8 cellular contexts compared by ENCODE assay signal in the genomic region with DNA sequence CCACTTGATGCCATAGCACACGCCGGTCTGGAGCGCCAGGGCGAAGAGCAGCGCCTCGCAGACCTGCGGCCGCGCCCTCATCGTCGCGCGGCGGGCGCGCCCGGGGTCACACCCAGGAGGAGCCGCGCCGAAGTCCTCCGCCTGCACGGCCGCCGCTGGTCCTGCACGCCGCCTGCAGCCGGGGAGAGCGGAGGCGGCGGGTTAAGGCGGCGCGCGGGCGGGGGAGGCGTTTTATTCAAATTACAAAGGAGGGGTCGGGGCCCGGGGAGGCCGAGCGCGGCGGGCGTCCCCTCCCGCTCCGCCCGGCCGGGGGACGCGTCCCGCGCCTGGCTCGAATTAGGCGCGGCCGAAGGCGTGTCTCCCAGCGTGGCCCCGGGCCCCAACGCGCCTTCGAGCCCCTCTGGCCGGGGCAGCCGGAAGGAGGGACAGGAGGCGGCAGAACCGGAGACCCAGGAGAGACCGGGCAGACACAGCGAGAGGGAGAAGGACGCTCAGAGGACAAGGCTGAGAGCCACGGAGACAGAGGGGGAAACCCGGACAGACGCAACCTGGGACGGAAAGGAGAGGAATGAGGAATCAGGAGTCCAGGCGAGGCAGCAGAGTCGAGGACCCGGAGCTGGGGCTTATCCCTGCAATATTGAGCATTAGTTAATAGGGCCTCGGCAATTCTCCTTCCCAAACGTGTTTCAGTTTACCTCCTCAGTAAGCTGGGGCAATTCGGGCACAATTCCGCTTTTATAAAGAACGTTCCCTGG. TPM values are rescaled to one million over a fixed set of nuclear protein-coding genes. Genes with fewer than 3 reads are reported as not detected.
DNase-seq lines count a peak whose midpoint lies in the region; ATAC-seq and TF ChIP-seq lines count a peak whose summit lies in the region.

A gene (minus strand): TSS at position 176 of the 755 bp plus-strand sequence. CDS start 95 bp downstream, at position 81.

- H3K4me3 ChIP-seq in AG04450 (ENCODE audit: low read depth, low read length) (peak within 1 kb of the TSS; percentile 45), OCI-LY3 (ENCODE audit: low read length) (peak within 1 kb of the TSS; percentile 75), astrocyte of the spinal cord (ENCODE audit: low read depth, low read length) (peak within 1 kb of the TSS; percentile 29), spleen (peak within 1 kb of the TSS; percentile 39 to 81 (median 64))

- H3K9me3 ChIP-seq in AG04450 (ENCODE audit: control insufficient read depth, insufficient read depth, low read length): peaks cover 6% of the 10 kb centered on the region
- no peaks in the 10 kb centered on the region for H3K9me3 ChIP-seq in OCI-LY3 (ENCODE audit: insufficient read depth, low read length)
- no peaks in the 10 kb centered on the region for H3K9me3 ChIP-seq in spleen

- no peak for TF ChIP-seq CTCF in AG04450 (IDR thresholded peaks at IDR 0.05; ENCODE audit: low read depth, low read length)
- no peak for TF ChIP-seq CTCF in OCI-LY3 (IDR thresholded peaks at IDR 0.05; ENCODE audit: low read depth, low read length)
- TF ChIP-seq CTCF in astrocyte of the spinal cord (IDR thresholded peaks at IDR 0.05; ENCODE audit: low read depth, low read length): no peak
- peak in 1 of 11 experiments; percentile 27 for TF ChIP-seq CTCF in spleen (IDR thresholded peaks at IDR 0.05 in 8 of 11, conservative IDR thresholded peaks at IDR 0.05 in 3 of 11)

- peaks cover 11% of the 10 kb centered on the region for H3K4me1 ChIP-seq in OCI-LY3 (ENCODE audit: low read length)
- peaks cover 35 to 66% (median 58%) of the 10 kb centered on the region in 6 donors for H3K4me1 ChIP-seq in spleen

- no peak within 1 kb of the TSS for H3K9ac ChIP-seq in OCI-LY3 (ENCODE audit: low read length)

- DNase-seq in AG04450 (ENCODE audit: low read depth, low spot score): no peak
- peak; percentile 12 for DNase-seq in astrocyte of the spinal cord (ENCODE audit: low read depth, low spot score)
- peak; percentile 72 for DNase-seq in iPS-NIHi7 (ENCODE audit: extremely low spot score)
- peak; percentile 81 for DNase-seq in spleen
- no peak for DNase-seq in amniotic stem cell (lab: John Stamatoyannopoulos, UW)

- H3K27ac ChIP-seq in AG04450 (ENCODE audit: low read depth, low read length) (no peak within 1 kb of the TSS), OCI-LY3 (ENCODE audit: low read length) (no peak within 1 kb of the TSS), spleen (peak within 1 kb of the TSS in 1 of 8 donors; percentile 24)

- CTCF ChIA-PET in AG04450 (lab: Charles Lee): interaction anchor here (0.6 to 4.3 kb wide), 23 partner anchors 8 to 648 kb away, joined by 3 to 55 read pairs (median 6); no protein-coding TSS in a partner anchor

- no peak for TF ChIP-seq POLR2A in spleen (IDR thresholded peaks at IDR 0.05)

- H2AFZ ChIP-seq in OCI-LY3 (ENCODE audit: low read depth, low read length): peak within 1 kb of the TSS; percentile 55; the same call in 1 of the 2 replicates

- WGBS in spleen, 5 donors: 0 to 1% (median 1%) methylated on average over 19 to 80 of the region's 80 CpGs

- H4K20me1 ChIP-seq in OCI-LY3 (ENCODE audit: insufficient read depth, low read length): no peaks in the 10 kb centered on the region

- ATAC-seq in GM19351 (IDR thresholded peaks at IDR 0.05; ENCODE audit: unreplicated experiment) (peak; percentile 41), GM18520 (IDR thresholded peaks at IDR 0.05; ENCODE audit: unreplicated experiment) (no peak)

- H3K27me3 ChIP-seq in AG04450 (ENCODE audit: control insufficient read depth, insufficient read depth, low read length) (peaks cover 80% of the 10 kb centered on the region), OCI-LY3 (ENCODE audit: low read depth, low read length) (peaks cover 23% of the 10 kb centered on the region; the same call in 1 of the 2 replicates), spleen (replicated peaks in 1 of 7) (peaks cover 6 to 92% (median 58%) of the 10 kb centered on the region in 7 donors)

- POLR2A ChIA-PET in AG04450 (lab: Yijun Ruan, JAX): no interaction called here

- H3K36me3 ChIP-seq in OCI-LY3 (replicated peaks; ENCODE audit: low read depth, low read length): no peaks in the 10 kb centered on the region
- no peaks in the 10 kb centered on the region for H3K36me3 ChIP-seq in spleen

- H3K4me2 ChIP-seq in OCI-LY3 (ENCODE audit: low read length): peak within 1 kb of the TSS; percentile 89

- intact Hi-C loops in spleen (cut with DNase I; ENCODE audit: low total_unique reads): no loop called here

- in situ Hi-C loops in astrocyte of the spinal cord (cut with HindIII; ENCODE audit: low sequenced_read_pairs): no loop called here

- no peaks in the 10 kb centered on the region for H3K79me2 ChIP-seq in OCI-LY3 (ENCODE audit: low read length)

RNA-seq across cellular contexts. Expression of the gene that starts here (rescaled TPM):
- polyA plus RNA-seq in AG04450 (2011; rRNA removed) (not detected in 2 replicates), spleen (under 1 TPM; 0.09 to 0.67 (median 0.62) TPM)
- not detected in 2 replicates for polyA minus RNA-seq in AG04450 (2011; rRNA and poly(A)+ RNA removed)
- 1 to 10 TPM in 6 of 7 donors, under 1 TPM in 1; 0.85 to 4.2 (median 3.1) TPM for total RNA-seq in spleen

Comparison
In these comparisons a context has a peak if more than half of its experiments do, and no peak if none do; other contexts are left out.
1. DNase-seq: peak in astrocyte of the spinal cord (single experiment), iPS-NIHi7 (single experiment) and spleen (single experiment); none in AG04450 (single experiment) and amniotic stem cell (single experiment).
2. Peak in every context shown above with its lines, with median percentiles within 50 percentile points of each other: H3K4me3 ChIP-seq.